Comparison of ENCODE assay signal across 8 cellular contexts in genomic region chr5:151082274-151082902, GRCh38. TPM values are rescaled to one million over a fixed set of nuclear protein-coding genes. Genes with fewer than 3 reads are reported as not detected.
DNase-seq lines count a peak whose midpoint lies in the region; ATAC-seq and TF ChIP-seq lines count a peak whose summit lies in the region.

No MANE protein-coding gene starts in this region.

- no peak overlapping the region for H3K4me3 ChIP-seq in testis

- H3K27me3 ChIP-seq in testis: no peaks in the 10 kb centered on the region

- H3K36me3 Mint-ChIP-seq in IgD-negative memory B cell (peaks cover 9% of the 10 kb centered on the region), memory B cell (peaks cover 5% of the 10 kb centered on the region)

- 48 to 60% methylated on average over 7 of the region's 7 CpGs for WGBS in testis, 2 donors

- H3K4me1 ChIP-seq in testis: peaks cover 24% of the 10 kb centered on the region

- no peak for TF ChIP-seq CTCF in testis (IDR thresholded peaks at IDR 0.05)
- TF ChIP-seq CTCF in GM10248 (IDR thresholded peaks at IDR 0.05; ENCODE audit: control extremely low read depth, extremely low read depth, low read depth, missing control alignments): no peak

- peak overlapping the region; percentile 86 to 96 (median 94) for H3K4me3 Mint-ChIP-seq in IgD-negative memory B cell
- H3K4me3 Mint-ChIP-seq in memory B cell: peak overlapping the region; percentile 78

- CTCF ChIA-PET in GM10248 (lab: Yijun Ruan, JAX): interaction anchor here (1.1 to 3.8 kb wide), 12 partner anchors 8 to 83 kb away, joined by 3 to 26 read pairs (median 6); no protein-coding TSS in a partner anchor

- H3K27ac ChIP-seq in testis: no peak overlapping the region

- no peaks in the 10 kb centered on the region for H3K36me3 ChIP-seq in testis (ENCODE audit: low read depth, missing control alignments)

- H3K4me1 Mint-ChIP-seq in IgD-negative memory B cell (peaks cover 56 to 66% (median 63%) of the 10 kb centered on the region in 3 donors), memory B cell (peaks cover 62% of the 10 kb centered on the region)

- no peaks in the 10 kb centered on the region for H3K9me3 Mint-ChIP-seq in IgD-negative memory B cell
- no peaks in the 10 kb centered on the region for H3K9me3 Mint-ChIP-seq in memory B cell

- intact Hi-C loops in testis (cut with DNase I; ENCODE audit: low total_unique reads): no loop called here

- DNase-seq in DMS53 (lab: John Stamatoyannopoulos, UW) (peak; percentile 66), astrocyte of the hippocampus (ENCODE audit: low read depth, low spot score) (peak; percentile 58), memory B cell (ENCODE audit: low spot score in 2 of 2) (no peak), testis (no peak), GM10248 (ENCODE audit: extremely low spot score) (no peak)

- H3K27me3 Mint-ChIP-seq in IgD-negative memory B cell: no peaks in the 10 kb centered on the region
- no peaks in the 10 kb centered on the region for H3K27me3 Mint-ChIP-seq in memory B cell

- H3K9me3 ChIP-seq in testis: no peaks in the 10 kb centered on the region

- no peak for TF ChIP-seq POLR2A in testis (IDR thresholded peaks at IDR 0.05)

- POLR2A ChIA-PET in GM10248 (lab: Yijun Ruan, JAX): interaction anchor here (0.6 kb wide), 2 partner anchors 212 to 428 kb away, joined by 3 read pairs; no protein-coding TSS in a partner anchor

- ATAC-seq in memory B cell (ENCODE audit: low read depth) (no peak), GM21390 (IDR thresholded peaks at IDR 0.05; ENCODE audit: unreplicated experiment) (no peak), GM21515 (IDR thresholded peaks at IDR 0.05; ENCODE audit: unreplicated experiment) (no peak)

- H3K27ac Mint-ChIP-seq in IgD-negative memory B cell: peak overlapping the region; percentile 87 to 99 (median 90)
- H3K27ac Mint-ChIP-seq in memory B cell: peak overlapping the region; percentile 89

RNA-seq across cellular contexts. Expression of gene TNIP1, which starts 1.6 kb away (rescaled TPM):
- polyA plus RNA-seq in IgD-negative memory B cell: 78.3 TPM
- total RNA-seq in testis: 10 to 100 TPM; 48.4 to 58.3 TPM
- 43.5 TPM for polyA plus RNA-seq in testis (ENCODE audit: insufficient read depth, low read depth, low replicate concordance)

Comparison
In these comparisons a context has a peak if more than half of its experiments do, and no peak if none do; other contexts are left out.
1. DNase-seq: peak in DMS53 (single experiment) and astrocyte of the hippocampus (single experiment); none in memory B cell (0 of 2), testis (single experiment) and GM10248 (single experiment).